In the genomic region with DNA sequence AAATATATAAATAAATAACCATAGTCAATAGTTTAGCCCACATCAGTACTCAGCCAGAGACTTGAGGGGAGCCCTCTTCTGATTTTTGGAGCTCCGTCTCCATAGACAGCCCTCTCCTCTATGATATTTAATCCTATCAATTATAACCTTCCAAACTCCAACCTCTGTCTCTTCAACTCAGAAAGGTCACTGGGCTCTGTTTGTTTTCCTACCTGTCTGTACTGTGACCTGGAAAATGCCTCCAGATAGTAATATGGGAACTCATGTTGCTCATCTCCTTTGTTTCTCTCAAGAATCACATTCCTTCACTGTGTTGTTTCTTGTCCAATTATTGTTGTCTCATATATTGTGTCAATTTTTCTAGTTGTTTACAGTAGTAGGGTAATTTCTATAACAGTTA, we compare ENCODE assay signal across 22 cellular contexts.
"Had no signal": no experiment of that assay in that cellular context is flagged by ENCODE, and none has a peak within 500 bp of the region (broad histone marks: within the 10 kb centered on the region; RNA-seq: fewer than 3 reads in every experiment).

No MANE protein-coding gene starts in this region.

- H3K9me3 Mint-ChIP-seq: effector memory CD8-positive, alpha-beta T cell had no signal

- ATAC-seq: effector memory CD8-positive, alpha-beta T cell; esophagus mucosa; foreskin keratinocyte; gastrocnemius medialis; gastroesophageal sphincter; heart left ventricle; heart right ventricle had no signal

- H3K4me3 Mint-ChIP-seq: dendritic cell treated with granulocyte-macrophage colony-stimulating factor and Interleukin-4, amounts not matched to agents 40 ng/mL and 50 ng/mL, for 4 days; effector memory CD8-positive, alpha-beta T cell; endodermal cell had no signal

- DNase-seq: colonic mucosa; cortex of kidney; dermis blood vessel endothelial cell; dorsolateral prefrontal cortex; effector CD4-positive, alpha-beta T cell; effector CD8-positive, alpha-beta T cell; effector memory CD4-positive, alpha-beta T cell; effector memory CD8-positive, alpha-beta T cell; endodermal cell; erythroblast; esophagus squamous epithelium; foreskin fibroblast; foreskin keratinocyte; foreskin melanocyte; gastrocnemius medialis; glutamatergic neuron; head of caudate nucleus; heart left ventricle; heart right ventricle had no signal

- H3K27me3 Mint-ChIP-seq: dendritic cell treated with granulocyte-macrophage colony-stimulating factor and Interleukin-4, amounts not matched to agents 40 ng/mL and 50 ng/mL, for 4 days; effector memory CD8-positive, alpha-beta T cell had no signal

- H3K27ac Mint-ChIP-seq: dendritic cell treated with granulocyte-macrophage colony-stimulating factor and Interleukin-4, amounts not matched to agents 40 ng/mL and 50 ng/mL, for 4 days; endodermal cell had no signal
